10 cellular contexts compared by ENCODE assay signal in the genomic region with DNA sequence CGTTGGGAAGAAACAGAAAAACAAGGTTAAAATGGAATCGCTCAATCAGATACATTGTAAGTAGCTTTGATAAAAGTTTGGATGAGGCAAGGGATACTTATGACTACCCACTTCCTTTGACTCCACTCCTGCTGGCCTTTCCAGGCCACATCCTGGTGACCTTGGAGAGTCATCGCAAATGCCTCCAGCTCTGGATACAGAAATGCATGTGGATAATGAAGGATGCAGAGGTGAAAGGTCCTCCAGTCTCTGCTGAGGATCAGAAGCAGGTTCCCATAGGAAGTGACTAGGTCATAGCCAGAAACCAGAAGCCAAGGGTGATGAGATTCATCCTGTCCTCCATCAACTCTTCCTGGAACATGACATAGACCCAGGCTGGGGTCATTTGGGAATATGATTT. TPM values are rescaled to one million over a fixed set of nuclear protein-coding genes. Genes with fewer than 3 reads are reported as not detected.
"Had no signal": no experiment of that assay in that cellular context is flagged by ENCODE, and none has a peak within 500 bp of the region (broad histone marks: within the 10 kb centered on the region; RNA-seq: fewer than 3 reads in every experiment).

No MANE protein-coding gene starts in this region.

- H3K27ac Mint-ChIP-seq: activated CD4-positive, alpha-beta T cell treated with anti-CD3 and anti-CD28 coated beads, Interleukin-2, amount 10 ng/mL, durations not matched to agents 24 days and 14 days; activated CD8-positive, alpha-beta T cell treated with anti-CD3 and anti-CD28 coated beads, Interleukin-2, amount 10 ng/mL, durations not matched to agents 7 days and 5 days; activated naive CD8-positive, alpha-beta T cell treated with anti-CD3 and anti-CD28 coated beads for 36 hours; naive thymus-derived CD4-positive, alpha-beta T cell; T-helper 1 cell treated with Interleukin-12 subunit alpha and Interleukin-12 subunit beta and Interleukin-4 antibody, amounts not matched to agents 30 μg/mL and 1 μg/mL, for 36 hours had no signal

- H3K36me3 ChIP-seq: gastrocnemius medialis, heart left ventricle, stomach had no signal

- H3K9me3 ChIP-seq: gastrocnemius medialis, heart left ventricle, mucosa of descending colon, stomach had no signal

- H3K4me1 ChIP-seq: gastrocnemius medialis had no signal

- H3K9me3 Mint-ChIP-seq: activated CD4-positive, alpha-beta T cell treated with anti-CD3 and anti-CD28 coated beads, Interleukin-2, amount 10 ng/mL, durations not matched to agents 24 days and 14 days; activated naive CD8-positive, alpha-beta T cell treated with anti-CD3 and anti-CD28 coated beads for 36 hours; naive thymus-derived CD4-positive, alpha-beta T cell; T-helper 1 cell treated with Interleukin-12 subunit alpha and Interleukin-12 subunit beta and Interleukin-4 antibody, amounts not matched to agents 30 μg/mL and 1 μg/mL, for 36 hours had no signal

- H3K27ac ChIP-seq: gastrocnemius medialis, heart left ventricle, stomach had no signal

- H3K4me1 Mint-ChIP-seq: activated naive CD8-positive, alpha-beta T cell treated with anti-CD3 and anti-CD28 coated beads for 36 hours had no signal

- H3K4me3 ChIP-seq: gastrocnemius medialis, heart left ventricle, mucosa of descending colon, stomach had no signal

- H3K4me3 Mint-ChIP-seq: activated CD4-positive, alpha-beta T cell treated with anti-CD3 and anti-CD28 coated beads, Interleukin-2, amount 10 ng/mL, durations not matched to agents 24 days and 14 days; activated CD8-positive, alpha-beta T cell treated with anti-CD3 and anti-CD28 coated beads, Interleukin-2, amount 10 ng/mL, durations not matched to agents 7 days and 5 days; activated naive CD8-positive, alpha-beta T cell treated with anti-CD3 and anti-CD28 coated beads for 36 hours; naive thymus-derived CD4-positive, alpha-beta T cell; T-helper 1 cell treated with Interleukin-12 subunit alpha and Interleukin-12 subunit beta and Interleukin-4 antibody, amounts not matched to agents 30 μg/mL and 1 μg/mL, for 36 hours had no signal

- FAIRE-seq: islet of Langerhans had no signal

- H3K36me3 Mint-ChIP-seq: activated naive CD8-positive, alpha-beta T cell treated with anti-CD3 and anti-CD28 coated beads for 36 hours; naive thymus-derived CD4-positive, alpha-beta T cell had no signal

RNA-seq across cellular contexts. Expression of a gene that starts 6.2 kb away (rescaled TPM):
- total RNA-seq: activated CD8-positive, alpha-beta T cell treated with anti-CD3 and anti-CD28 coated beads, Interleukin-2, amount 10 ng/mL, durations not matched to agents 7 days and 5 days; activated naive CD8-positive, alpha-beta T cell treated with anti-CD3 and anti-CD28 coated beads for 36 hours; naive thymus-derived CD4-positive, alpha-beta T cell had no signal
- polyA plus RNA-seq: heart left ventricle; naive thymus-derived CD4-positive, alpha-beta T cell had no signal
